8 cellular contexts compared by ENCODE assay signal in genomic region chr13:96053003-96053703, GRCh38. TPM values are rescaled to one million over a fixed set of nuclear protein-coding genes. Genes with fewer than 3 reads are reported as not detected.
DNase-seq lines count a peak whose midpoint lies in the region; ATAC-seq and TF ChIP-seq lines count a peak whose summit lies in the region.

Gene UGGT2 (minus strand): TSS chr13:96053401. CDS start chr13:96053312, 89 bp downstream.

- H3K9me2 ChIP-seq in MM.1S (replicated peaks; ENCODE audit: insufficient read depth, low read length): no peaks in the 10 kb centered on the region

- peaks cover 3% of the 10 kb centered on the region for H3F3A ChIP-seq in MM.1S (ENCODE audit: insufficient read depth, low read length)

- peaks cover 2% of the 10 kb centered on the region for H3K9me3 Mint-ChIP-seq in activated naive CD4-positive, alpha-beta T cell treated with anti-CD3 and anti-CD28 coated beads, Interleukin-2, amount 10 ng/mL, durations not matched to agents 7 days and 5 days

- H3K27ac Mint-ChIP-seq in activated naive CD4-positive, alpha-beta T cell treated with anti-CD3 and anti-CD28 coated beads, Interleukin-2, amount 10 ng/mL, durations not matched to agents 7 days and 5 days: no peak within 1 kb of the TSS

- TF ChIP-seq CTCF in MM.1S (IDR thresholded peaks at IDR 0.05; ENCODE audit: low read length): no peak

- peak; percentile 23 for DNase-seq in activated naive CD4-positive, alpha-beta T cell treated with anti-CD3 and anti-CD28 coated beads, Interleukin-2, amount 10 ng/mL, durations not matched to agents 7 days and 5 days
- no peak for DNase-seq in activated naive CD4-positive, alpha-beta T cell treated with anti-CD3 and anti-CD28 coated beads, Interleukin-2, amount 50 U/mL, for 16 hours
- peak; percentile 95 for DNase-seq in HEK293T (ENCODE audit: extremely low spot score)
- DNase-seq in MM.1S: peak; percentile 95
- DNase-seq in SHP77 treated with DMSO at 0.1 percent for 48 hours (lab: John Stamatoyannopoulos, UW): peak; percentile 93
- DNase-seq in dedifferentiated amniotic fluid mesenchymal stem cell (ENCODE audit: extremely low spot score): peak; percentile 93
- peak; percentile 95 to 96 for DNase-seq in left colon
- peak; percentile 6 for DNase-seq in stimulated activated CD8-positive, alpha-beta memory T cell treated with anti-CD3 and anti-CD28 coated beads, Interleukin-12 subunit alpha, Interleukin-12 subunit beta, amount 100 ng/mL, for 4 hours (ENCODE audit: low read depth)

- no peaks in the 10 kb centered on the region for H3K9me3 ChIP-seq in MM.1S (replicated peaks; ENCODE audit: insufficient read depth, low read length)

- H3K4me3 Mint-ChIP-seq in activated naive CD4-positive, alpha-beta T cell treated with anti-CD3 and anti-CD28 coated beads, Interleukin-2, amount 10 ng/mL, durations not matched to agents 7 days and 5 days: peak within 1 kb of the TSS; percentile 18

- H3K36me3 Mint-ChIP-seq in activated naive CD4-positive, alpha-beta T cell treated with anti-CD3 and anti-CD28 coated beads, Interleukin-2, amount 10 ng/mL, durations not matched to agents 7 days and 5 days: peaks cover 2% of the 10 kb centered on the region

- H3K27ac ChIP-seq in MM.1S (ENCODE audit: low read length): peak within 1 kb of the TSS; percentile 77

- no peaks in the 10 kb centered on the region for H4K20me1 ChIP-seq in MM.1S (ENCODE audit: insufficient read depth, low read length)

- H3K4me2 ChIP-seq in MM.1S (ENCODE audit: low read depth, low read length): peak within 1 kb of the TSS; percentile 67

- H3K79me2 ChIP-seq in MM.1S (ENCODE audit: low read length): peaks cover 18% of the 10 kb centered on the region

- peak within 1 kb of the TSS; percentile 79 for H3K9ac ChIP-seq in MM.1S (ENCODE audit: low read length)

- peaks cover 20% of the 10 kb centered on the region for H3K27me3 Mint-ChIP-seq in activated naive CD4-positive, alpha-beta T cell treated with anti-CD3 and anti-CD28 coated beads, Interleukin-2, amount 10 ng/mL, durations not matched to agents 7 days and 5 days

- ATAC-seq in left colon: peak; percentile 99

- H3K4me1 Mint-ChIP-seq in activated naive CD4-positive, alpha-beta T cell treated with anti-CD3 and anti-CD28 coated beads, Interleukin-2, amount 10 ng/mL, durations not matched to agents 7 days and 5 days: peaks cover 4% of the 10 kb centered on the region

- no peaks in the 10 kb centered on the region for H3K36me3 ChIP-seq in MM.1S (replicated peaks; ENCODE audit: insufficient read depth, low read length)

- intact Hi-C loops in left colon (cut with DNase I, micrococcal nuclease): no loop called here

- peak within 1 kb of the TSS; percentile 87 for H2AFZ ChIP-seq in MM.1S (ENCODE audit: low read length)

- CTCF ChIA-PET in activated naive CD4-positive, alpha-beta T cell treated with anti-CD3 and anti-CD28 coated beads, Interleukin-2, amount 10 ng/mL, durations not matched to agents 7 days and 5 days (lab: Charles Lee): no interaction called here
- CTCF ChIA-PET in HEK293T (lab: Yijun Ruan, JAX): interaction anchor here (0.7 to 1.4 kb wide), 2 partner anchors 33 to 167 kb away, joined by 3 read pairs; no protein-coding TSS in a partner anchor

- no peaks in the 10 kb centered on the region for H3K4me1 ChIP-seq in MM.1S (ENCODE audit: low read length)

- no peaks in the 10 kb centered on the region for H3K27me3 ChIP-seq in MM.1S (replicated peaks; ENCODE audit: insufficient read depth, low read length)

- peak within 1 kb of the TSS; percentile 91 for H3K4me3 ChIP-seq in MM.1S (ENCODE audit: low read length)

- POLR2A ChIA-PET in HEK293T (lab: Yijun Ruan, JAX): interaction anchor here (0.5 to 2.3 kb wide), 18 partner anchors 8 to 409 kb away, joined by 3 to 16 read pairs (median 6); partner anchors contain the start of genes DZIP1 and HS6ST3

TF ChIP-seq in HEK293T, 16 proteins besides CTCF, POLR2A, EP300 and RAD21:
- TF ChIP-seq FOXM1 (IDR thresholded peaks at IDR 0.05; ENCODE audit: borderline replicate concordance) (no peak), FOXA1 (IDR thresholded peaks at IDR 0.05) (no peak), FOXK2 (IDR thresholded peaks at IDR 0.05) (no peak), PKNOX1 (IDR thresholded peaks at IDR 0.05) (no peak), HDGF (IDR thresholded peaks at IDR 0.05; ENCODE audit: borderline replicate concordance) (no peak), SP1 (IDR thresholded peaks at IDR 0.05) (no peak), ZNF384 (IDR thresholded peaks at IDR 0.05) (no peak), L3MBTL2 (conservative IDR thresholded peaks at IDR 0.05) (peak; percentile 95), TARDBP (IDR thresholded peaks at IDR 0.05) (no peak), ELF4 (IDR thresholded peaks at IDR 0.05) (peak; percentile 83), ARNT (IDR thresholded peaks at IDR 0.05) (no peak), SUZ12 (IDR thresholded peaks at IDR 0.05) (no peak)

RNA-seq across cellular contexts. Expression of gene UGGT2, which starts in this region (rescaled TPM):
- 10 to 100 TPM; 17.2 to 19.2 TPM for total RNA-seq in left colon
